In the genomic region with DNA sequence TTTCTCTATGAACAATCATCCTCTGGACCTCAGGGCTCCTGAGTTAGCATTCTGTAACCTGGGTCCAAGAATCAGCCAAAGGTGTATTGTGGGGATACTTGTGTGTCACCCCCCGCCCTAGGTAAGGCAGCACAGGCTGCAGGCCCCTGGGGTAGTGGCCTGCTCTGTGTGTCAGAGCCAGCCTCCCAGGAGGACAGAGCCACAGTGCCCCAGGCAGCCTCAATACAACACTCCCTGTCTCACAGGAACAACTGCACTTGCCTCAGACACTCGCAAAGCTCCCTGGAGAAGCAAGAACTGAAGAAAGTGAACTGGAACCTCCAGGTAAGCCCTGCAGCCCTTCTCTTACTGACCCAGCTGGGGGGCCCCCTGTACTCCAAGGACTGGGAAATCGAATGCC, we compare ENCODE assay signal across 32 cellular contexts.
DNase-seq lines count a peak whose midpoint lies in the region; ATAC-seq, FAIRE-seq and TF ChIP-seq lines count a peak whose summit lies in the region.
"Had no signal": no experiment of that assay in that cellular context is flagged by ENCODE, and none has a peak within 500 bp of the region (broad histone marks: within the 10 kb centered on the region; RNA-seq: fewer than 3 reads in every experiment).

No MANE protein-coding gene starts in this region.

- 19% methylated on average over 3 of the region's 3 CpGs for WGBS in HepG2 (ENCODE audit: low lambda C conversion rate)

- H3K4me1 Mint-ChIP-seq in stimulated activated memory B cell treated with anti-CD40 and anti-IgM and Interleukin-4, amounts not matched to agents 10 μg/mL and 1 μg/mL and 100 μg/mL, for 72 hours: peaks cover 5% of the 10 kb centered on the region

- CTCF ChIA-PET in HepG2 (lab: Yijun Ruan, JAX; ENCODE audit: low intra/inter-chr PET ratio, low total read pairs): no interaction called here

- H3K9me3 ChIP-seq in right atrium auricular region (no peaks in the 10 kb centered on the region), HepG2 (ENCODE audit: low read length) (no peaks in the 10 kb centered on the region)
- H3K9me3 ChIP-seq: A549, Peyer's patch, thyroid gland had no signal

- no peak for ATAC-seq in Right ventricle myocardium superior (ENCODE audit: poor library complexity)
- ATAC-seq in HepG2: peak; percentile 23; the same call in 1 of the 3 replicates
- peak; percentile 29 for ATAC-seq in stimulated activated memory B cell treated with anti-CD40 and anti-IgM and Interleukin-4, amounts not matched to agents 10 μg/mL and 1 μg/mL and 100 μg/mL, for 72 hours
- ATAC-seq: A549; activated CD4-positive, alpha-beta T cell treated with anti-CD3 and anti-CD28 coated beads for 36 hours; naive thymus-derived CD4-positive, alpha-beta T cell; stimulated activated naive CD8-positive, alpha-beta T cell treated with anti-CD3 and anti-CD28 coated beads, Interleukin-15, Interleukin-2, amounts not matched to agents 100 U/mL and 50 U/mL, for 24 hours had no signal

- BruUV-seq in HepG2 (replicated peaks; lab: Mats Ljungman, UMichigan): no TSS peak

- no peak for TF ChIP-seq RAD21 in HepG2 (CRISPR knock-in tag; IDR thresholded peaks at IDR 0.05)

- no peak for FAIRE-seq in HepG2 (lab: Jason Lieb, UNC)
- FAIRE-seq: A549, keratinocyte had no signal

- H2AFZ ChIP-seq in HepG2 (ENCODE audit: low read length): no peak overlapping the region
- H2AFZ ChIP-seq: GM23248 had no signal

- H3K4me2 ChIP-seq in HepG2 (ENCODE audit: low read depth, low read length): no peak overlapping the region
- H3K4me2 ChIP-seq: A549 had no signal

- H3K27ac ChIP-seq in right atrium auricular region (peak overlapping the region; percentile 40 to 48), HepG2 (ENCODE audit: extremely low read length, insufficient read depth, low read length) (no peak overlapping the region)
- H3K27ac ChIP-seq: epithelial cell of prostate, GM23248, Peyer's patch, thyroid gland, VCaP had no signal

- DNase-seq in right atrium auricular region (ENCODE audit: low spot score) (no peak), Right ventricle myocardium superior (no peak), HepG2 (ENCODE audit: low spot score) (no peak), kidney glomerular epithelial cell (lab: John Stamatoyannopoulos, UW) (no peak), AML-193 (lab: John Stamatoyannopoulos, UW) (no peak)
- DNase-seq in activated CD4-positive, alpha-beta T cell treated with anti-CD3 and anti-CD28 coated beads, Interleukin-2, amount 50 U/mL, for 4 hours: no peak
- no peak for DNase-seq in stimulated activated naive CD4-positive, alpha-beta T cell (lab: John Stamatoyannopoulos, UW)
- DNase-seq: activated CD4-positive, alpha-beta T cell treated with anti-CD3 and anti-CD28 coated beads for 36 hours; activated CD8-positive, alpha-beta memory T cell treated with anti-CD3 and anti-CD28 coated beads for 24 hours; activated T-cell treated with anti-CD3 and anti-CD28 coated beads for 4 hours; amniotic stem cell; CD4-positive, alpha-beta memory T cell; effector CD4-positive, alpha-beta T cell; GM23248; midbrain; naive thymus-derived CD4-positive, alpha-beta T cell; NCI-H1092; NCI-H187; NCI-H446 treated with DMSO at 0.1 percent for 48 hours; NCI-H774; Peyer's patch; stimulated activated naive CD8-positive, alpha-beta T cell treated with anti-CD3 and anti-CD28 coated beads, Interleukin-15, Interleukin-2, amounts not matched to agents 100 U/mL and 50 U/mL, for 24 hours; SW 1271; T-helper 9 cell; thyroid gland had no signal

- H3K79me2 ChIP-seq in HepG2 (ENCODE audit: insufficient read depth, low read length): no peaks in the 10 kb centered on the region

- POLR2A ChIA-PET in HepG2 (lab: Yijun Ruan, JAX): no interaction called here

- H3K27me3 Mint-ChIP-seq in stimulated activated memory B cell treated with anti-CD40 and anti-IgM and Interleukin-4, amounts not matched to agents 10 μg/mL and 1 μg/mL and 100 μg/mL, for 72 hours: no peaks in the 10 kb centered on the region
- H3K27me3 Mint-ChIP-seq: activated CD4-positive, alpha-beta T cell treated with anti-CD3 and anti-CD28 coated beads for 36 hours; activated naive CD4-positive, alpha-beta T cell treated with anti-CD3 and anti-CD28 coated beads, Interleukin-2, amount 50 U/mL, for 24 hours; CD4-positive, alpha-beta memory T cell; IgD-negative memory B cell; naive thymus-derived CD4-positive, alpha-beta T cell had no signal

- H3K4me1 ChIP-seq in right atrium auricular region: peaks cover 0 to 50% of the 10 kb centered on the region in 2 donors
- peaks cover 24% of the 10 kb centered on the region for H3K4me1 ChIP-seq in HepG2 (ENCODE audit: insufficient read depth, low read length)

- no peaks in the 10 kb centered on the region for H3K36me3 Mint-ChIP-seq in stimulated activated memory B cell treated with anti-CD40 and anti-IgM and Interleukin-4, amounts not matched to agents 10 μg/mL and 1 μg/mL and 100 μg/mL, for 72 hours
- H3K36me3 Mint-ChIP-seq: activated naive CD4-positive, alpha-beta T cell treated with anti-CD3 and anti-CD28 coated beads, Interleukin-2, amount 50 U/mL, for 24 hours; CD4-positive, alpha-beta memory T cell; IgD-negative memory B cell had no signal

- no peak overlapping the region for H3K27ac Mint-ChIP-seq in stimulated activated memory B cell treated with anti-CD40 and anti-IgM and Interleukin-4, amounts not matched to agents 10 μg/mL and 1 μg/mL and 100 μg/mL, for 72 hours
- H3K27ac Mint-ChIP-seq: activated CD4-positive, alpha-beta T cell treated with anti-CD3 and anti-CD28 coated beads for 36 hours; activated naive CD4-positive, alpha-beta T cell treated with anti-CD3 and anti-CD28 coated beads, Interleukin-2, amount 50 U/mL, for 24 hours; IgD-negative memory B cell had no signal

- no peaks in the 10 kb centered on the region for H3K9me3 Mint-ChIP-seq in stimulated activated memory B cell treated with anti-CD40 and anti-IgM and Interleukin-4, amounts not matched to agents 10 μg/mL and 1 μg/mL and 100 μg/mL, for 72 hours
- H3K9me3 Mint-ChIP-seq: activated naive CD4-positive, alpha-beta T cell treated with anti-CD3 and anti-CD28 coated beads, Interleukin-2, amount 50 U/mL, for 24 hours; CD4-positive, alpha-beta memory T cell; IgD-negative memory B cell; naive thymus-derived CD4-positive, alpha-beta T cell had no signal

- no peak for TF ChIP-seq POLR2A in HepG2 (IDR thresholded peaks at IDR 0.05; ENCODE audit: insufficient read depth in 1 of 2, low read depth in 2 of 2, low read length in 2 of 2)

- no peak overlapping the region for H3K4me3 Mint-ChIP-seq in stimulated activated memory B cell treated with anti-CD40 and anti-IgM and Interleukin-4, amounts not matched to agents 10 μg/mL and 1 μg/mL and 100 μg/mL, for 72 hours
- H3K4me3 Mint-ChIP-seq: activated CD4-positive, alpha-beta T cell treated with anti-CD3 and anti-CD28 coated beads for 36 hours; activated naive CD4-positive, alpha-beta T cell treated with anti-CD3 and anti-CD28 coated beads, Interleukin-2, amount 50 U/mL, for 24 hours; CD4-positive, alpha-beta memory T cell; IgD-negative memory B cell; naive thymus-derived CD4-positive, alpha-beta T cell had no signal

- TF ChIP-seq EP300 in HepG2 (IDR thresholded peaks at IDR 0.05; ENCODE audit: low read depth in 2 of 2, low read length in 2 of 2) (no peak), HepG2 (CRISPR knock-in tag; IDR thresholded peaks at IDR 0.05; ENCODE audit: borderline replicate concordance) (no peak)

- intact Hi-C loops in Right ventricle myocardium superior (cut with DNase I) (no loop called here), HepG2 (cut with micrococcal nuclease; ENCODE audit: unreplicated experiment) (no loop called here)

- TF ChIP-seq CTCF in right atrium auricular region (IDR thresholded peaks at IDR 0.05) (no peak), HepG2 (CRISPR knock-in tag; IDR thresholded peaks at IDR 0.05) (no peak)

- H3K36me3 ChIP-seq in right atrium auricular region (no peaks in the 10 kb centered on the region), HepG2 (replicated peaks in 1 of 2; ENCODE audit: control insufficient read depth in 1 of 2, insufficient read depth in 2 of 2, low read length in 2 of 2) (no peaks in the 10 kb centered on the region)
- H3K36me3 ChIP-seq: Peyer's patch, thyroid gland had no signal

- H3K4me3 ChIP-seq in right atrium auricular region (no peak overlapping the region), HepG2 (replicated peaks in 1 of 3; ENCODE audit: insufficient read depth in 1 of 3, low read depth in 2 of 3, low read length in 3 of 3) (no peak overlapping the region)
- H3K4me3 ChIP-seq: A549, GM23248, Peyer's patch, thyroid gland had no signal

- H3K9ac ChIP-seq in HepG2 (ENCODE audit: insufficient read depth, low read depth, low read length): no peak overlapping the region
- H3K9ac ChIP-seq: GM23248 had no signal

- in situ Hi-C loops in HepG2 (cut with HindIII; ENCODE audit: extremely low pct_ligation_motif_present, low pct_unique_long_range_greater_than_20kb): no loop called here

- H4K20me1 ChIP-seq in HepG2 (ENCODE audit: insufficient read depth, low read length): no peaks in the 10 kb centered on the region

- H3K27me3 ChIP-seq in right atrium auricular region: no peaks in the 10 kb centered on the region
- peaks cover 0 to 34% of the 10 kb centered on the region in 2 experiments; a peak in 3 of 5 replicates for H3K27me3 ChIP-seq in HepG2 (ENCODE audit: control insufficient read depth in 1 of 2, insufficient read depth in 2 of 2, low read length in 2 of 2)
- H3K27me3 ChIP-seq: Peyer's patch, thyroid gland had no signal

TF ChIP-seq in HepG2, 621 proteins besides CTCF, POLR2A, EP300 and RAD21 (continues in another document):
- TF ChIP-seq, protein P1, sequence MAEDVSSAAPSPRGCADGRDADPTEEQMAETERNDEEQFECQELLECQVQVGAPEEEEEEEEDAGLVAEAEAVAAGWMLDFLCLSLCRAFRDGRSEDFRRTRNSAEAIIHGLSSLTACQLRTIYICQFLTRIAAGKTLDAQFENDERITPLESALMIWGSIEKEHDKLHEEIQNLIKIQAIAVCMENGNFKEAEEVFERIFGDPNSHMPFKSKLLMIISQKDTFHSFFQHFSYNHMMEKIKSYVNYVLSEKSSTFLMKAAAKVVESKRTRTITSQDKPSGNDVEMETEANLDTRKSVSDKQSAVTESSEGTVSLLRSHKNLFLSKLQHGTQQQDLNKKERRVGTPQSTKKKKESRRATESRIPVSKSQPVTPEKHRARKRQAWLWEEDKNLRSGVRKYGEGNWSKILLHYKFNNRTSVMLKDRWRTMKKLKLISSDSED (CRISPR knock-in tag; IDR thresholded peaks at IDR 0.05): no peak
- TF ChIP-seq CENPT (CRISPR knock-in tag; IDR thresholded peaks at IDR 0.05; ENCODE audit: low read depth): no peak
- TF ChIP-seq, protein P2, sequence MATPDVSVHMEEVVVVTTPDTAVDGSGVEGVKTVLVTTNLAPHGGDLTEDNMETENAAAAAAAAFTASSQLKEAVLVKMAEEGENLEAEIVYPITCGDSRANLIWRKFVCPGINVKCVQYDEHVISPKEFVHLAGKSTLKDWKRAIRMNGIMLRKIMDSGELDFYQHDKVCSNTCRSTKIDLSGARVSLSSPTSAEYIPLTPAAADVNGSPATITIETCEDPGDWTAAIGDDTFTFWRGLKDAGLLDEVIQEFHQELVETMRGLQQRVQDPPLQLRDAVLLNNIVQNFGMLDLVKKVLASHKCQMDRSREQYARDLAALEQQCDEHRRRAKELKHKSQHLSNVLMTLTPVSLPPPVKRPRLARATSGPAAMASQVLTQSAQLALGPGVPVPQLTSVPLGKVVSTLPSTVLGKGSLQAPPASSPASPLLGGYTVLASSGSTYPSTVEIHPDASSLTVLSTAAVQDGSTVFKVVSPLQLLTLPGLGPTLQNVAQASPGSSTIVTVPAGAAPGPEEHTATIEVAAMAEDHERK (CRISPR knock-in tag; IDR thresholded peaks at IDR 0.05; ENCODE audit: low read depth): no peak
